Comparison of ENCODE assay signal across 25 cellular contexts in genomic region chr6:137834508-137834907, GRCh38. TPM values are rescaled to one million over a fixed set of nuclear protein-coding genes. Genes with fewer than 3 reads are reported as not detected.
A peak's percentile ranks its signal among the peaks of the same experiment; 100 is the strongest.
DNase-seq lines count a peak whose midpoint lies in the region; ATAC-seq, FAIRE-seq and TF ChIP-seq lines count a peak whose summit lies in the region.
"Had no signal": no experiment of that assay in that cellular context is flagged by ENCODE, and none has a peak within 500 bp of the region (broad histone marks: within the 10 kb centered on the region; RNA-seq: fewer than 3 reads in every experiment).

No MANE protein-coding gene starts in this region.

- no TSS peak for BruUV-seq in K562 (replicated peaks; lab: Mats Ljungman, UMichigan)

- no peaks in the 10 kb centered on the region for H4K20me1 ChIP-seq in K562 (replicated peaks; ENCODE audit: control insufficient read depth, insufficient read depth, low read length)
- H4K20me1 ChIP-seq: BLaER1 treated with 17β-estradiol and CSF1 and Interleukin-3, amounts not matched to agents 10 nM and 100 nM had no signal

- H3K4me1 ChIP-seq in K562 (replicated peaks in 1 of 2; ENCODE audit: control insufficient read depth in 2 of 2, insufficient read depth in 2 of 2, low read length in 2 of 2) (peaks cover under 1 to 17% of the 10 kb centered on the region in 2 experiments; a peak in 2 of 5 replicates), SJCRH30 (peaks cover 18% of the 10 kb centered on the region)
- H3K4me1 ChIP-seq: A549 had no signal

- no peaks in the 10 kb centered on the region for H3K27me3 Mint-ChIP-seq in activated CD8-positive, alpha-beta T cell treated with anti-CD3 and anti-CD28 coated beads, Interleukin-2, amount 10 ng/mL, durations not matched to agents 7 days and 5 days (ENCODE audit: low read depth)
- H3K27me3 Mint-ChIP-seq in activated CD8-positive, alpha-beta T cell treated with anti-CD3 and anti-CD28 coated beads for 36 hours: no peaks in the 10 kb centered on the region
- H3K27me3 Mint-ChIP-seq: B cell; CD4-positive, alpha-beta memory T cell had no signal

- no peak overlapping the region for H3K4me3 Mint-ChIP-seq in activated CD8-positive, alpha-beta T cell treated with anti-CD3 and anti-CD28 coated beads, Interleukin-2, amount 10 ng/mL, durations not matched to agents 7 days and 5 days
- no peak overlapping the region for H3K4me3 Mint-ChIP-seq in activated CD8-positive, alpha-beta T cell treated with anti-CD3 and anti-CD28 coated beads for 36 hours
- H3K4me3 Mint-ChIP-seq: B cell; CD8-positive, alpha-beta memory T cell had no signal

- H3K4me2 ChIP-seq in K562 (ENCODE audit: insufficient read depth, low read length): no peak overlapping the region
- H3K4me2 ChIP-seq: A549 had no signal

- DNase-seq in activated CD8-positive, alpha-beta T cell treated with anti-CD3 and anti-CD28 coated beads, Interleukin-2, amount 10 ng/mL, durations not matched to agents 7 days and 5 days: peak; percentile 14
- DNase-seq in activated CD8-positive, alpha-beta T cell treated with anti-CD3 and anti-CD28 coated beads for 36 hours: no peak
- DNase-seq in SK-N-MC (ENCODE audit: low read depth, low spot score) (no peak), K562 (ENCODE audit: extremely low read depth in 1 of 4, low spot score in 3 of 4) (no peak), OCI-M2 (lab: John Stamatoyannopoulos, UW; ENCODE audit: unreplicated experiment) (no peak), SJCRH30 (no peak)
- DNase-seq in activated CD4-positive, alpha-beta T cell treated with anti-CD3 and anti-CD28 coated beads, Interleukin-2, amount 50 U/mL, for 1 hour: no peak
- DNase-seq: AML-193; CD4-positive, alpha-beta memory T cell; CD8-positive, alpha-beta memory T cell; COR-L47; DMS 273 treated with DMSO at 0.1 percent for 48 hours; DMS153; DMS53; DMS79; DND-41; EL; GDM1 had no signal

- FAIRE-seq in K562 (lab: Jason Lieb, UNC): no peak
- FAIRE-seq: A549, GM12878, GM12892 had no signal

- H3K27ac ChIP-seq in SK-N-MC (peak overlapping the region; percentile 80), K562 (ENCODE audit: extremely low read depth, low read depth, low read length) (no peak overlapping the region), SJCRH30 (no peak overlapping the region)
- H3K27ac ChIP-seq: 22Rv1, A549, C4-2B had no signal

- POLR2A ChIA-PET in activated CD8-positive, alpha-beta T cell treated with anti-CD3 and anti-CD28 coated beads, Interleukin-2, amount 10 ng/mL, durations not matched to agents 7 days and 5 days (lab: Charles Lee): no interaction called here
- POLR2A ChIA-PET in activated CD8-positive, alpha-beta T cell treated with anti-CD3 and anti-CD28 coated beads for 36 hours (lab: Charles Lee): no interaction called here
- POLR2A ChIA-PET in K562 (lab: Yijun Ruan, JAX): no interaction called here

- H3K9ac ChIP-seq in SK-N-MC (ENCODE audit: insufficient read length) (no peak overlapping the region), K562 (ENCODE audit: insufficient read depth in 1 of 2, low read depth in 2 of 2, low read length in 2 of 2) (no peak overlapping the region)
- H3K9ac ChIP-seq: BLaER1 treated with 17β-estradiol and CSF1 and Interleukin-3, amounts not matched to agents 10 nM and 100 nM had no signal

- no peaks in the 10 kb centered on the region for H3K79me2 ChIP-seq in K562 (ENCODE audit: control insufficient read depth, insufficient read depth, low read length)

- no peak overlapping the region for H3K27ac Mint-ChIP-seq in activated CD8-positive, alpha-beta T cell treated with anti-CD3 and anti-CD28 coated beads, Interleukin-2, amount 10 ng/mL, durations not matched to agents 7 days and 5 days
- H3K27ac Mint-ChIP-seq in activated CD8-positive, alpha-beta T cell treated with anti-CD3 and anti-CD28 coated beads for 36 hours: no peak overlapping the region
- H3K27ac Mint-ChIP-seq: B cell had no signal

- in situ Hi-C loops in K562 (cut with MboI): no loop called here

- TF ChIP-seq RAD21 in K562 (CRISPR knock-in tag; conservative IDR thresholded peaks at IDR 0.05 in 1 of 2, IDR thresholded peaks at IDR 0.05 in 1 of 2): no peak

- peaks cover 17% of the 10 kb centered on the region for H3K4me1 Mint-ChIP-seq in activated CD8-positive, alpha-beta T cell treated with anti-CD3 and anti-CD28 coated beads, Interleukin-2, amount 10 ng/mL, durations not matched to agents 7 days and 5 days (ENCODE audit: low read depth)
- peaks cover 35% of the 10 kb centered on the region for H3K4me1 Mint-ChIP-seq in activated CD8-positive, alpha-beta T cell treated with anti-CD3 and anti-CD28 coated beads for 36 hours (ENCODE audit: low read depth)

- no peaks in the 10 kb centered on the region for H3K36me3 ChIP-seq in SK-N-MC (ENCODE audit: insufficient read depth, low read length)
- H3K36me3 ChIP-seq in K562 (ENCODE audit: control insufficient read depth, insufficient read depth, low read length): no peaks in the 10 kb centered on the region
- 0 out of 2 replicates have a peak, but pooled peaks cover 3% of the 10 kb centered on the region for H3K36me3 ChIP-seq in SJCRH30

- no peak for ATAC-seq in activated CD8-positive, alpha-beta T cell treated with anti-CD3 and anti-CD28 coated beads, Interleukin-2, amount 10 ng/mL, durations not matched to agents 7 days and 5 days
- no peak for ATAC-seq in activated CD8-positive, alpha-beta T cell treated with anti-CD3 and anti-CD28 coated beads for 36 hours
- no peak for ATAC-seq in K562
- ATAC-seq: A549, GM12878 had no signal

- H3K9me1 ChIP-seq in K562 (ENCODE audit: control insufficient read depth, insufficient read depth, low read length): no peaks in the 10 kb centered on the region

- H2AFZ ChIP-seq in K562 (ENCODE audit: low read depth, low read length): no peak overlapping the region

- H3K27me3 ChIP-seq in K562 (ENCODE audit: control insufficient read depth in 2 of 2, insufficient read depth in 2 of 2, low read length in 2 of 2): no peaks in the 10 kb centered on the region
- H3K27me3 ChIP-seq in SJCRH30: no peaks in the 10 kb centered on the region
- H3K27me3 ChIP-seq: BLaER1 treated with 17β-estradiol and CSF1 and Interleukin-3, amounts not matched to agents 10 nM and 100 nM had no signal

- peaks cover 15% of the 10 kb centered on the region for H3K36me3 Mint-ChIP-seq in activated CD8-positive, alpha-beta T cell treated with anti-CD3 and anti-CD28 coated beads, Interleukin-2, amount 10 ng/mL, durations not matched to agents 7 days and 5 days (ENCODE audit: low read depth)
- H3K36me3 Mint-ChIP-seq in activated CD8-positive, alpha-beta T cell treated with anti-CD3 and anti-CD28 coated beads for 36 hours (ENCODE audit: low read depth): peaks cover 9% of the 10 kb centered on the region

- 64% methylated on average over 3 of the region's 3 CpGs for WGBS in K562 (ENCODE audit: insufficient coverage, low coverage, missing lambda C conversion rate)

- no peak for TF ChIP-seq POLR2A in K562 (conservative IDR thresholded peaks at IDR 0.05)

- CTCF ChIA-PET in activated CD8-positive, alpha-beta T cell treated with anti-CD3 and anti-CD28 coated beads, Interleukin-2, amount 10 ng/mL, durations not matched to agents 7 days and 5 days (lab: Charles Lee): interaction anchor here (0.9 to 2.3 kb wide), 2 partner anchors 9 to 33 kb away, joined by 3 to 11 read pairs; partner anchors contain the start of gene TNFAIP3
- CTCF ChIA-PET in activated CD8-positive, alpha-beta T cell treated with anti-CD3 and anti-CD28 coated beads for 36 hours (lab: Charles Lee): interaction anchor here (1.6 to 1.9 kb wide), 2 partner anchors 28 to 35 kb away, joined by 4 to 8 read pairs; no protein-coding TSS in a partner anchor
- CTCF ChIA-PET in K562 (lab: Yijun Ruan, JAX; ENCODE audit: low intra/inter-chr PET ratio): no interaction called here

- H3K4me3 ChIP-seq in SK-N-MC (no peak overlapping the region), K562 (no peak overlapping the region), SJCRH30 (no peak overlapping the region)
- H3K4me3 ChIP-seq: A549, GM12878 had no signal

- peaks cover 7% of the 10 kb centered on the region for H3K9me3 Mint-ChIP-seq in activated CD8-positive, alpha-beta T cell treated with anti-CD3 and anti-CD28 coated beads, Interleukin-2, amount 10 ng/mL, durations not matched to agents 7 days and 5 days (ENCODE audit: insufficient read depth)
- H3K9me3 Mint-ChIP-seq in activated CD8-positive, alpha-beta T cell treated with anti-CD3 and anti-CD28 coated beads for 36 hours: peaks cover 33% of the 10 kb centered on the region

- TF ChIP-seq CTCF in activated CD8-positive, alpha-beta T cell treated with anti-CD3 and anti-CD28 coated beads for 36 hours (IDR thresholded peaks at IDR 0.05): no peak
- no peak for TF ChIP-seq CTCF in K562 (IDR thresholded peaks at IDR 0.05 in 2 of 3, conservative IDR thresholded peaks at IDR 0.05 in 1 of 3; ENCODE audit: insufficient read depth in 2 of 3, low read depth in 1 of 3, low read length in 3 of 3)

- no peak for TF ChIP-seq EP300 in K562 (IDR thresholded peaks at IDR 0.05; ENCODE audit: low read length)

- no peaks in the 10 kb centered on the region for H3K9me3 ChIP-seq in SK-N-MC (ENCODE audit: low read depth, low read length)
- H3K9me3 ChIP-seq in K562 (replicated peaks; ENCODE audit: control insufficient read depth, insufficient read depth, low read depth, low read length): no peaks in the 10 kb centered on the region; the same call in 1 of the 2 replicates
- peaks cover 16% of the 10 kb centered on the region for H3K9me3 ChIP-seq in SJCRH30 (replicated peaks)
- H3K9me3 ChIP-seq: A549 had no signal

- intact Hi-C loops in activated CD8-positive, alpha-beta T cell treated with anti-CD3 and anti-CD28 coated beads for 36 hours (cut with micrococcal nuclease): loop anchor here (5.0 kb wide), 1 partner anchor 42 kb away; no protein-coding TSS in a partner anchor
- intact Hi-C loops in K562 (cut with micrococcal nuclease): no loop called here

RNA-seq across cellular contexts. Expression of gene TNFAIP3, which starts 32.6 kb away (rescaled TPM):
- total RNA-seq in activated CD8-positive, alpha-beta T cell treated with anti-CD3 and anti-CD28 coated beads, Interleukin-2, amount 10 ng/mL, durations not matched to agents 7 days and 5 days: 10 to 100 TPM; 29.6 to 34.5 TPM
- total RNA-seq in activated CD8-positive, alpha-beta T cell treated with anti-CD3 and anti-CD28 coated beads for 36 hours: 100 to 1,000 TPM; 399 to 402 TPM
- total RNA-seq in K562 (2011; cell fraction: chromatin; rRNA removed; ENCODE audit: low replicate concordance): 14.3 and 18.6 TPM in 2 replicates
- total RNA-seq in K562 (2011; cell fraction: nucleolus; rRNA removed): 8.0 and 9.1 TPM in 2 replicates
- total RNA-seq in K562 (2011; cell fraction: nucleoplasm; rRNA removed): 10.2 and 11.3 TPM in 2 replicates
- total RNA-seq in K562 (2014; rRNA removed) (5.9 and 6.2 TPM in 2 replicates), K562 (2014; rRNA removed; fragmentation: Illumina TruSeq; extraction: Trizol) (6.5 and 6.9 TPM in 2 replicates), K562 (2015; rRNA removed; fragmentation: Illumina TruSeq; extraction: Trizol) (4.6 TPM in 2 replicates), K562 (2021) (12.5 and 17.0 TPM in 2 replicates)
- polyA plus RNA-seq in K562 (2011; rRNA removed) (6.4 and 11.8 TPM in 2 replicates), K562 (2014; fragmentation: Illumina TruSeq; extraction: Trizol) (9.8 and 11.5 TPM in 2 replicates), K562 (2014; fragmentation: Nextera tagmentation; extraction: Ambion mirVana) (1 to 10 TPM in 1 of 2 experiments, under 1 TPM in 1; 0.79 to 1.3 TPM), K562 (2014; rRNA removed) (9.2 and 9.5 TPM in 2 replicates)
- 2.5 and 5.0 TPM in 2 replicates for polyA plus RNA-seq in K562 (2011; cell fraction: cytosol; rRNA removed)
- polyA plus RNA-seq in K562 (2011; cell fraction: nucleus; rRNA removed): 21.1 and 33.6 TPM in 2 replicates
- polyA plus RNA-seq in K562 (2012): 5.7 and 26.6 TPM in 2 replicates
- polyA minus RNA-seq in K562 (2011; rRNA and poly(A)+ RNA removed): 5.4 and 11.3 TPM in 2 replicates
- 2.9 and 4.6 TPM in 2 replicates for polyA minus RNA-seq in K562 (2011; cell fraction: cytosol; rRNA and poly(A)+ RNA removed)
- polyA minus RNA-seq in K562 (2011; cell fraction: nucleus; rRNA and poly(A)+ RNA removed): 6.7 and 20.5 TPM in 2 replicates
- total RNA-seq in SJCRH30 (2014; rRNA removed; shearing (Covaris generic)): 39.7 and 39.9 TPM in 2 replicates
